10 cellular contexts compared by ENCODE assay signal in genomic region chr2:43273477-43273876, GRCh38. TPM values are rescaled to one million over a fixed set of nuclear protein-coding genes. Genes with fewer than 3 reads are reported as not detected.
DNase-seq lines count a peak whose midpoint lies in the region; ATAC-seq and TF ChIP-seq lines count a peak whose summit lies in the region.
"Had no signal": no experiment of that assay in that cellular context is flagged by ENCODE, and none has a peak within 500 bp of the region (broad histone marks: within the 10 kb centered on the region; RNA-seq: fewer than 3 reads in every experiment).

No MANE protein-coding gene starts in this region.

- ATAC-seq in GM18868 (IDR thresholded peaks at IDR 0.05; ENCODE audit: unreplicated experiment) (peak; percentile 95), HG03521 (IDR thresholded peaks at IDR 0.05; ENCODE audit: unreplicated experiment) (no peak), HG03439 (IDR thresholded peaks at IDR 0.05; ENCODE audit: unreplicated experiment) (no peak)
- peak; percentile 83 for ATAC-seq in activated CD8-positive, alpha-beta T cell treated with anti-CD3 and anti-CD28 coated beads for 36 hours
- ATAC-seq: T-cell had no signal

- intact Hi-C loops in activated CD8-positive, alpha-beta T cell treated with anti-CD3 and anti-CD28 coated beads for 36 hours (cut with micrococcal nuclease), result no loop called here
- intact Hi-C loops in sigmoid colon (cut with DNase I), result no loop called here

- no peak for TF ChIP-seq CTCF in activated CD8-positive, alpha-beta T cell treated with anti-CD3 and anti-CD28 coated beads for 36 hours (IDR thresholded peaks at IDR 0.05)
- no peak for TF ChIP-seq CTCF in sigmoid colon (IDR thresholded peaks at IDR 0.05)

- 83 to 90% methylated on average over 5 of the region's 5 CpGs for WGBS in sigmoid colon, 2 donors

- TF ChIP-seq POLR2A in sigmoid colon (IDR thresholded peaks at IDR 0.05), result no peak

- DNase-seq in AG20443 (ENCODE audit: low spot score), result peak; percentile 63
- DNase-seq in activated CD8-positive, alpha-beta T cell treated with anti-CD3 and anti-CD28 coated beads for 36 hours, result peak; percentile 44
- DNase-seq in myocyte (ENCODE audit: low read depth), result peak; percentile 51
- no peak for DNase-seq in ACHN
- DNase-seq in sigmoid colon, result no peak
- DNase-seq: NCI-H69, T-cell had no signal

- H3K9me3 Mint-ChIP-seq in activated CD8-positive, alpha-beta T cell treated with anti-CD3 and anti-CD28 coated beads for 36 hours, result no peaks in the 10 kb centered on the region
- H3K9me3 Mint-ChIP-seq: T-cell had no signal

- no peak overlapping the region for H3K27ac Mint-ChIP-seq in activated CD8-positive, alpha-beta T cell treated with anti-CD3 and anti-CD28 coated beads for 36 hours

- no peak for TF ChIP-seq EP300 in sigmoid colon (IDR thresholded peaks at IDR 0.05)

- H3K27me3 ChIP-seq in sigmoid colon, result no peaks in the 10 kb centered on the region

- in situ Hi-C loops in ACHN (cut with HindIII; ENCODE audit: low pct_ligation_motif_present, low pct_unique_long_range_greater_than_20kb, low sequenced_read_pairs), result loop anchor here (25.0 kb wide), 1 partner anchor 189 kb away; no protein-coding TSS in a partner anchor

- CTCF ChIA-PET in activated CD8-positive, alpha-beta T cell treated with anti-CD3 and anti-CD28 coated beads for 36 hours (lab: Charles Lee), result no interaction called here

- H3K27me3 Mint-ChIP-seq in activated CD8-positive, alpha-beta T cell treated with anti-CD3 and anti-CD28 coated beads for 36 hours, result no peaks in the 10 kb centered on the region
- H3K27me3 Mint-ChIP-seq: T-cell had no signal

- H3K4me1 Mint-ChIP-seq in activated CD8-positive, alpha-beta T cell treated with anti-CD3 and anti-CD28 coated beads for 36 hours (ENCODE audit: low read depth), result peaks cover 17% of the 10 kb centered on the region

- no peaks in the 10 kb centered on the region for H3K36me3 ChIP-seq in sigmoid colon

- H3K4me3 ChIP-seq in sigmoid colon, result no peak overlapping the region

- no peaks in the 10 kb centered on the region for H3K9me3 ChIP-seq in sigmoid colon

- H3K36me3 Mint-ChIP-seq in activated CD8-positive, alpha-beta T cell treated with anti-CD3 and anti-CD28 coated beads for 36 hours (ENCODE audit: low read depth), result peaks cover 11% of the 10 kb centered on the region

- peak overlapping the region in 2 of 4 donors; percentile 37 to 40 for H3K27ac ChIP-seq in sigmoid colon

- POLR2A ChIA-PET in activated CD8-positive, alpha-beta T cell treated with anti-CD3 and anti-CD28 coated beads for 36 hours (lab: Charles Lee), result interaction anchor here (0.5 kb wide), 1 partner anchor 212 kb away, joined by 3 read pairs; no protein-coding TSS in a partner anchor

- peaks cover 0 to 78% (median 56%) of the 10 kb centered on the region in 4 donors for H3K4me1 ChIP-seq in sigmoid colon

- H3K4me3 Mint-ChIP-seq in activated CD8-positive, alpha-beta T cell treated with anti-CD3 and anti-CD28 coated beads for 36 hours, result no peak overlapping the region
- H3K4me3 Mint-ChIP-seq: T-cell had no signal

RNA-seq across cellular contexts. Expression of gene ZFP36L2, which starts 47.1 kb away (rescaled TPM):
- total RNA-seq in activated CD8-positive, alpha-beta T cell treated with anti-CD3 and anti-CD28 coated beads for 36 hours, result 100 to 1,000 TPM; 102 to 106 TPM
- total RNA-seq in myocyte (6.1 and 6.2 TPM in 2 replicates), sigmoid colon (100 to 1,000 TPM in 1 of 4 donors, 10 to 100 TPM in 3; 59.8 to 115 (median 72.3) TPM)
- 10.3 TPM for polyA plus RNA-seq in myocyte (2012)
- polyA plus RNA-seq in sigmoid colon, result 100 to 1,000 TPM in 2 of 3 donors, 10 to 100 TPM in 1; 97.3 to 120 (median 116) TPM

Comparison
In these comparisons a context has a peak if more than half of its experiments do, and no peak if none do; other contexts are left out.
1. DNase-seq: peak in AG20443 (single experiment), activated CD8-positive, alpha-beta T cell treated with anti-CD3 and anti-CD28 coated beads for 36 hours (single experiment) and myocyte (single experiment); none in ACHN (single experiment) and sigmoid colon (single experiment).
2. ATAC-seq: peak in GM18868 (single experiment) and activated CD8-positive, alpha-beta T cell treated with anti-CD3 and anti-CD28 coated beads for 36 hours (single experiment); none in HG03521 (single experiment) and HG03439 (single experiment).